In the genomic region with DNA sequence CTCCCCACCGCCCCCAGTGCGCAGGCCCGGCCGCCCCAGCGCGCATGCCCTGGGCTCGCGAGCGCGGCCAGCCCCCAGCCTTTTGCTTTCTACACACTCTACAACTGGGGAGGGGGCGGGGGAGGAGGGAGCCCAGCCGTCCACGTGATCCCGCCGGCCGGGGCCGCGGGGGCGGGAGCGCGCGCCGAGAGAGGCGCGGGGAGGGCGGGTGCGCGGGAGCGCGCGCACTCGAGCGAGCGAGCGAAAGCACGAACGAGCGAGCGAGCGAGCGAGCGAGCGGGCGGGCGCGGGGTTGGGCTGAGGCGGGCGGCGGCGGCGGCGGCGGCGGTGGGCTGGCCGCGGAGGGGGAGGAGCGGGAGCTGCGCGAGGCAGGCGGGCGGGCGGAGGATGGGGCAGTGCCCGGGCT, we compare ENCODE assay signal across 8 cellular contexts. TPM values are rescaled to one million over a fixed set of nuclear protein-coding genes. Genes with fewer than 3 reads are reported as not detected.
DNase-seq lines count a peak whose midpoint lies in the region; ATAC-seq lines count a peak whose summit lies in the region.

A gene (plus strand): TSS at position 395 of the 406 bp plus-strand sequence. CDS start 1,179 bp downstream, outside the sequence.

- H3K27ac ChIP-seq in esophagus (ENCODE audit: low read depth in 2 of 2, low read length in 1 of 2) = peak within 1 kb of the TSS; percentile 62 to 74

- peaks cover 0 to 3% of the 10 kb centered on the region in 2 donors for H3K27me3 ChIP-seq in esophagus (ENCODE audit: control insufficient read depth in 1 of 2, insufficient read depth in 2 of 2, low read length in 2 of 2)

- ATAC-seq in HG03095 (IDR thresholded peaks at IDR 0.05; ENCODE audit: unreplicated experiment) = peak; percentile 45

- DNase-seq in activated effector memory CD4-positive, alpha-beta T cell treated with anti-CD3 and anti-CD28 coated beads, Interleukin-2, amount 50 U/mL, for 16 hours = peak; percentile 74
- DNase-seq in activated effector memory CD4-positive, alpha-beta T cell treated with Interleukin-2 at 50 U/mL for 16 hours = no peak
- DNase-seq in NCI-H446 treated with DMSO at 0.1 percent for 48 hours (lab: John Stamatoyannopoulos, UW) = peak; percentile 34
- DNase-seq in activated T-cell treated with anti-CD3 and anti-CD28 coated beads for 4 hours = peak; percentile 11
- DNase-seq in middle frontal gyrus (ENCODE audit: extremely low spot score, low spot score) = peak; percentile 78
- DNase-seq in stimulated activated CD8-positive, alpha-beta memory T cell treated with anti-CD3 and anti-CD28 coated beads, Interleukin-7, amount 100 ng/mL, for 4 hours (ENCODE audit: low read depth in 2 of 2) = peak; percentile 18 to 56

- peaks cover 6 to 7% of the 10 kb centered on the region in 2 donors for H3K4me1 ChIP-seq in esophagus (ENCODE audit: control insufficient read depth in 2 of 2, insufficient read depth in 2 of 2, low read length in 1 of 2)

- no peaks in the 10 kb centered on the region for H3K9me3 ChIP-seq in esophagus (ENCODE audit: control insufficient read depth in 2 of 2, insufficient read depth in 1 of 2, low read depth in 1 of 2, low read length in 1 of 2)

- H3K36me3 ChIP-seq in esophagus (ENCODE audit: control insufficient read depth in 2 of 2, insufficient read depth in 2 of 2, low read length in 1 of 2) = no peaks in the 10 kb centered on the region

- peak within 1 kb of the TSS; percentile 51 to 71 for H3K4me3 ChIP-seq in esophagus (ENCODE audit: low read depth in 1 of 2, low read length in 2 of 2)

- 1 to 2% methylated on average over 31 to 61 of the region's 63 CpGs for WGBS in esophagus, 2 donors

RNA-seq across cellular contexts. Expression of the gene that starts here (rescaled TPM):
- polyA plus RNA-seq in esophagus = 10 to 100 TPM in 1 of 2 donors, 1 to 10 TPM in 1; 8.3 to 15.6 TPM
